ENCODE assay signal across 25 cellular contexts in the genomic region with DNA sequence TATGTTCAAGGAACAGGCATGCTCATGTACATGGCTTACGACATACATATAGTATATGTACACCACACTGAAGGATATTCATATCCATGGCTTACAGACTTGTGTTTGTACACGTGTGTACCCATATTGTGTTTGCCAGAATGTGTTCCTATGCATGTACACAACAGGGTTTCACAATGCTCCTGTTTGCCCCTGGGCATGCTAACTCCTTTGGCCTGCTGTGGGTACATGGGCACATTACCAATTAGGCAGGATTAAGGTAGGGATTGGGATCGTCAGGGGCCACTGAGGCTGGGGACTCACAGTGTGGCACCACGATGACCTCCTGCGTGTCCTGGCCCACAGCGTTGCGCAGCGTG. TPM values are rescaled to one million over a fixed set of nuclear protein-coding genes. Genes with fewer than 3 reads are reported as not detected.
A peak's percentile ranks its signal among the peaks of the same experiment; 100 is the strongest.
DNase-seq lines count a peak whose midpoint lies in the region; ATAC-seq, FAIRE-seq and TF ChIP-seq lines count a peak whose summit lies in the region.
"Had no signal": no experiment of that assay in that cellular context is flagged by ENCODE, and none has a peak within 500 bp of the region (broad histone marks: within the 10 kb centered on the region; RNA-seq: fewer than 3 reads in every experiment).

No MANE protein-coding gene starts in this region.

- WGBS in gastroesophageal sphincter (ENCODE audit: low coverage in 1 of 2), 2 donors = 52 to 70% methylated on average over 2 to 8 of the region's 8 CpGs

- H2AFZ ChIP-seq in astrocyte (ENCODE audit: low read depth, low read length) = peak overlapping the region; percentile 27
- H2AFZ ChIP-seq: hepatocyte had no signal

- FAIRE-seq in astrocyte (lab: Jason Lieb, UNC) = no peak
- FAIRE-seq: A204.1, endometrium, small intestine had no signal

- H3K4me1 Mint-ChIP-seq in astrocyte (ENCODE audit: low read depth, unreplicated experiment) = peaks cover 9% of the 10 kb centered on the region
- peaks cover 2% of the 10 kb centered on the region for H3K4me1 Mint-ChIP-seq in activated CD4-positive, alpha-beta T cell treated with anti-CD3 and anti-CD28 coated beads, Interleukin-2, amount 10 ng/mL, durations not matched to agents 24 days and 14 days

- H3K27ac ChIP-seq in C4-2B (peak overlapping the region; percentile 64), astrocyte (ENCODE audit: low read depth, low read length) (no peak overlapping the region), gastroesophageal sphincter (peak overlapping the region in 3 of 4 donors; percentile 27 to 50 (median 37)), rectal smooth muscle tissue (ENCODE audit: low read depth, low read length) (no peak overlapping the region), substantia nigra (ENCODE audit: low read depth, low read length, poor library complexity, severe bottlenecking) (no peak overlapping the region)
- H3K27ac ChIP-seq: colonic mucosa, hepatocyte, SJCRH30, upper lobe of left lung had no signal

- TF ChIP-seq POLR2A in gastroesophageal sphincter (IDR thresholded peaks at IDR 0.05) = no peak

- no peak overlapping the region for H3K27ac Mint-ChIP-seq in astrocyte (ENCODE audit: unreplicated experiment)
- H3K27ac Mint-ChIP-seq in activated CD4-positive, alpha-beta T cell treated with anti-CD3 and anti-CD28 coated beads, Interleukin-2, amount 10 ng/mL, durations not matched to agents 24 days and 14 days = no peak overlapping the region
- H3K27ac Mint-ChIP-seq: activated naive CD8-positive, alpha-beta T cell treated with anti-CD3 and anti-CD28 coated beads, Interleukin-2, amount 10 ng/mL, durations not matched to agents 7 days and 5 days; stimulated activated naive CD8-positive, alpha-beta T cell treated with anti-CD3 and anti-CD28 coated beads, Interleukin-15, Interleukin-2, amounts not matched to agents 100 ng/mL and 50 ng/mL, for 24 hours had no signal

- TF ChIP-seq CTCF in C4-2B (conservative IDR thresholded peaks at IDR 0.05) (no peak), astrocyte (IDR thresholded peaks at IDR 0.05; ENCODE audit: insufficient read depth, low read depth, low read length) (no peak), gastroesophageal sphincter (IDR thresholded peaks at IDR 0.05) (no peak)

- no peaks in the 10 kb centered on the region for H4K20me1 ChIP-seq in astrocyte (ENCODE audit: insufficient read depth, low read length)

- ATAC-seq in gastroesophageal sphincter = no peak

- no peak overlapping the region for H3K4me3 Mint-ChIP-seq in astrocyte (ENCODE audit: unreplicated experiment)
- no peak overlapping the region for H3K4me3 Mint-ChIP-seq in activated CD4-positive, alpha-beta T cell treated with anti-CD3 and anti-CD28 coated beads, Interleukin-2, amount 10 ng/mL, durations not matched to agents 24 days and 14 days
- H3K4me3 Mint-ChIP-seq: activated naive CD8-positive, alpha-beta T cell treated with anti-CD3 and anti-CD28 coated beads, Interleukin-2, amount 10 ng/mL, durations not matched to agents 7 days and 5 days; brain; HFFc6; stimulated activated naive CD8-positive, alpha-beta T cell treated with anti-CD3 and anti-CD28 coated beads, Interleukin-15, Interleukin-2, amounts not matched to agents 100 ng/mL and 50 ng/mL, for 24 hours had no signal

- no peaks in the 10 kb centered on the region for H3K27me3 Mint-ChIP-seq in astrocyte (ENCODE audit: low read depth, unreplicated experiment)
- H3K27me3 Mint-ChIP-seq in activated CD4-positive, alpha-beta T cell treated with anti-CD3 and anti-CD28 coated beads, Interleukin-2, amount 10 ng/mL, durations not matched to agents 24 days and 14 days = no peaks in the 10 kb centered on the region
- H3K27me3 Mint-ChIP-seq: activated naive CD8-positive, alpha-beta T cell treated with anti-CD3 and anti-CD28 coated beads, Interleukin-2, amount 10 ng/mL, durations not matched to agents 7 days and 5 days; brain; stimulated activated naive CD8-positive, alpha-beta T cell treated with anti-CD3 and anti-CD28 coated beads, Interleukin-15, Interleukin-2, amounts not matched to agents 100 ng/mL and 50 ng/mL, for 24 hours had no signal

- no peak overlapping the region for H3K9ac ChIP-seq in astrocyte (ENCODE audit: low read length)
- H3K9ac ChIP-seq in rectal smooth muscle tissue (ENCODE audit: low read length) = no peak overlapping the region

- H3K9me3 ChIP-seq in astrocyte (ENCODE audit: insufficient read depth, low read depth, low read length) = no peaks in the 10 kb centered on the region
- no peaks in the 10 kb centered on the region for H3K9me3 ChIP-seq in gastroesophageal sphincter
- H3K9me3 ChIP-seq: Caco-2, colonic mucosa, MG63, SJCRH30, upper lobe of left lung had no signal

- H3K4me3 ChIP-seq in astrocyte (ENCODE audit: insufficient read depth, low read depth, low read length) = no peak overlapping the region
- H3K4me3 ChIP-seq in gastroesophageal sphincter = peak overlapping the region in 1 of 2 donors; percentile 20
- H3K4me3 ChIP-seq in rectal smooth muscle tissue (ENCODE audit: low read length) = peak overlapping the region; percentile 44
- H3K4me3 ChIP-seq: colonic mucosa, hepatocyte, lung, MG63, SJCRH30 had no signal

- H3K4me1 ChIP-seq in astrocyte (ENCODE audit: insufficient read depth, low read length) (peaks cover 4% of the 10 kb centered on the region), gastroesophageal sphincter (peaks cover 0 to 51% (median 28%) of the 10 kb centered on the region in 3 donors), rectal smooth muscle tissue (ENCODE audit: control insufficient read depth, insufficient read depth, low read length) (peaks cover 3% of the 10 kb centered on the region)
- H3K4me1 ChIP-seq: colonic mucosa, SJCRH30 had no signal

- H3K36me3 ChIP-seq in astrocyte (ENCODE audit: insufficient read depth, low read length) = peaks cover 29% of the 10 kb centered on the region
- peaks cover 0 to 89% of the 10 kb centered on the region in 2 donors for H3K36me3 ChIP-seq in gastroesophageal sphincter
- H3K36me3 ChIP-seq in rectal smooth muscle tissue (ENCODE audit: control insufficient read depth, insufficient read depth, low read length) = peaks cover 6% of the 10 kb centered on the region
- H3K36me3 ChIP-seq: colonic mucosa, SJCRH30 had no signal

- peaks cover 2% of the 10 kb centered on the region for H3K9me3 Mint-ChIP-seq in astrocyte (ENCODE audit: unreplicated experiment)
- no peaks in the 10 kb centered on the region for H3K9me3 Mint-ChIP-seq in activated CD4-positive, alpha-beta T cell treated with anti-CD3 and anti-CD28 coated beads, Interleukin-2, amount 10 ng/mL, durations not matched to agents 24 days and 14 days
- H3K9me3 Mint-ChIP-seq: activated naive CD8-positive, alpha-beta T cell treated with anti-CD3 and anti-CD28 coated beads, Interleukin-2, amount 10 ng/mL, durations not matched to agents 7 days and 5 days; brain; HFFc6; stimulated activated naive CD8-positive, alpha-beta T cell treated with anti-CD3 and anti-CD28 coated beads, Interleukin-15, Interleukin-2, amounts not matched to agents 100 ng/mL and 50 ng/mL, for 24 hours had no signal

- no peak overlapping the region for H3K4me2 ChIP-seq in astrocyte (ENCODE audit: low read length)
- H3K4me2 ChIP-seq: hepatocyte had no signal

- no peak for TF ChIP-seq EP300 in gastroesophageal sphincter (IDR thresholded peaks at IDR 0.05)

- DNase-seq in astrocyte (ENCODE audit: low read depth) = no peak
- no peak for DNase-seq in nucleus accumbens (lab: John Stamatoyannopoulos, UW)
- no peak for DNase-seq in DMS153 treated with DMSO at 0.1 percent for 48 hours (lab: John Stamatoyannopoulos, UW; ENCODE audit: unreplicated experiment)
- DNase-seq in substantia nigra (lab: John Stamatoyannopoulos, UW) = no peak
- no peak for DNase-seq in activated CD4-positive, alpha-beta T cell treated with anti-CD3 and anti-CD28 coated beads, Interleukin-2, amount 10 ng/mL, durations not matched to agents 24 days and 14 days

- H3K27me3 ChIP-seq in astrocyte (ENCODE audit: insufficient read depth, low read length) = no peaks in the 10 kb centered on the region
- no peaks in the 10 kb centered on the region for H3K27me3 ChIP-seq in gastroesophageal sphincter
- H3K27me3 ChIP-seq in rectal smooth muscle tissue (ENCODE audit: control insufficient read depth, insufficient read depth, low read length) = no peaks in the 10 kb centered on the region
- H3K27me3 ChIP-seq: colonic mucosa, hepatocyte, MG63, SJCRH30, upper lobe of left lung had no signal

- peaks cover 47% of the 10 kb centered on the region for H3K36me3 Mint-ChIP-seq in astrocyte (ENCODE audit: low read depth, unreplicated experiment)
- H3K36me3 Mint-ChIP-seq in activated CD4-positive, alpha-beta T cell treated with anti-CD3 and anti-CD28 coated beads, Interleukin-2, amount 10 ng/mL, durations not matched to agents 24 days and 14 days (ENCODE audit: low read depth) = no peaks in the 10 kb centered on the region
- H3K36me3 Mint-ChIP-seq: brain had no signal

- no peaks in the 10 kb centered on the region for H3K79me2 ChIP-seq in astrocyte (ENCODE audit: insufficient read depth, low read length)
- H3K79me2 ChIP-seq: hepatocyte had no signal

- intact Hi-C loops in activated CD4-positive, alpha-beta T cell treated with anti-CD3 and anti-CD28 coated beads, Interleukin-2, amount 10 ng/mL, durations not matched to agents 24 days and 14 days (cut with micrococcal nuclease) = no loop called here

RNA-seq across cellular contexts. Expression of gene PDGFRB, which starts 26.2 kb away (rescaled TPM):
- total RNA-seq in astrocyte = 78.8 and 96.6 TPM in 2 replicates
- 100 to 1,000 TPM in 3 of 4 donors, 10 to 100 TPM in 1; 87.5 to 161 (median 113) TPM for total RNA-seq in gastroesophageal sphincter
- total RNA-seq in activated CD4-positive, alpha-beta T cell treated with anti-CD3 and anti-CD28 coated beads, Interleukin-2, amount 10 ng/mL, durations not matched to agents 24 days and 14 days = 0.62 and 1.5 TPM in 2 replicates

RNA-seq across cellular contexts. Expression of gene CDX1, which starts 37.1 kb away (rescaled TPM):
- total RNA-seq in astrocyte = 0.50 TPM in 1 of 2 replicates, not detected in the other
- not detected for total RNA-seq in gastroesophageal sphincter
- total RNA-seq in activated CD4-positive, alpha-beta T cell treated with anti-CD3 and anti-CD28 coated beads, Interleukin-2, amount 10 ng/mL, durations not matched to agents 24 days and 14 days = not detected in 2 replicates
- total RNA-seq: activated naive CD8-positive, alpha-beta T cell treated with anti-CD3 and anti-CD28 coated beads, Interleukin-2, amount 10 ng/mL, durations not matched to agents 7 days and 5 days; myocyte; occipital lobe; SJCRH30; T-helper 1 cell treated with Interleukin-12 subunit alpha and Interleukin-12 subunit beta and Interleukin-4 antibody, amounts not matched to agents 30 ng/mL and 1 ng/mL, for 36 hours had no signal

RNA-seq across cellular contexts. Expression of gene CSF1R, which starts 43.1 kb away (rescaled TPM):
- total RNA-seq in astrocyte = 1.4 and 1.6 TPM in 2 replicates
- total RNA-seq in gastroesophageal sphincter = 10 to 100 TPM; 12.3 to 58.0 (median 35.2) TPM
- total RNA-seq in activated CD4-positive, alpha-beta T cell treated with anti-CD3 and anti-CD28 coated beads, Interleukin-2, amount 10 ng/mL, durations not matched to agents 24 days and 14 days = 0.14 TPM in 1 of 2 replicates, not detected in the other
- total RNA-seq: myocyte had no signal

Comparison
In these comparisons a context has a peak if more than half of its experiments do, and no peak if none do; other contexts are left out.
1. H3K27ac ChIP-seq: peak in C4-2B (single experiment) and gastroesophageal sphincter (3 of 4); none in astrocyte (single experiment), rectal smooth muscle tissue (single experiment) and substantia nigra (single experiment).
2. RNA of gene PDGFRB, which starts 26.2 kb away (total RNA-seq): 87.5 to 161 TPM in gastroesophageal sphincter and 78.8 to 96.6 TPM in astrocyte; 0.62 to 1.5 TPM in activated CD4-positive, alpha-beta T cell treated with anti-CD3 and anti-CD28 coated beads, Interleukin-2, amount 10 ng/mL, durations not matched to agents 24 days and 14 days; every median in the first group is over 10 times any median in the second.